10 cellular contexts compared by ENCODE assay signal in the genomic region with DNA sequence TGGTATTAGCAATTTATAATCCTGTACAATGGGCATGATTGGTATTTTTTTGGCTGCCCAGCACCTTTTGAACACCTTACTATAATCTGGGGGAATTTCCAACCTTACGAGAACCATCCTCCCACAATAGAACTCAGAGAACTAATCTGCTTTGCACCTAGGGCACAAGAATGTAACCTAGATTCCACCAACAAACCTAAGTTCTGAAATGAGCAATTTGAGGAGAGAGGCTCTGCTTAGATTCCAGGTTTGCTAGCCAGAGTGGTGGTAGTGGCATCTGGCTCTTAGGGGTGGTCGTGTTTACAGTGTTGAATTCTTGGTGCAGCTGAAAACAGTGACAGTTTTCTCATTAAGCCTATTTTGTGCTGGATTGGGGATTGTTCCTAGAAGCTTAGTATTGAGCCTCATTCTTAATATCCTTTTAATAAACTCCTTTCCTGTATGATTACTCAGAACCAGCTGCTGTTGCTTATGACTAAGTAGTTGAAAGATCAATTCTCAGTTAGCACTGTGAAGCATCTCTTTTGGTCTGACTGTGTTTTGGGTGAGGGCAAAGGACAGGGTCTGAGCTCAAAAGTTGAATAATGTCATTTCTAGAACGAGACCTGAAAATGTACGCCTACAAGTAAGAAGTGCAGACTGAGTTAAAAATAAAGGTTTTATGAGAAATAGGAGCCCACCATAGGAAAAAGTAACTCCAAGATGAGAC.
A peak's percentile ranks its signal among the peaks of the same experiment; 100 is the strongest.
DNase-seq lines count a peak whose midpoint lies in the region; ATAC-seq, FAIRE-seq and TF ChIP-seq lines count a peak whose summit lies in the region.
"Had no signal": no experiment of that assay in that cellular context is flagged by ENCODE, and none has a peak within 500 bp of the region (broad histone marks: within the 10 kb centered on the region; RNA-seq: fewer than 3 reads in every experiment).

No MANE protein-coding gene starts in this region.

- TF ChIP-seq CTCF in GM13977 (IDR thresholded peaks at IDR 0.05; ENCODE audit: extremely low read depth, insufficient read depth, missing control alignments) = no peak
- no peak for TF ChIP-seq CTCF in astrocyte (IDR thresholded peaks at IDR 0.05; ENCODE audit: insufficient read depth, low read depth, low read length)

- ATAC-seq in GM19463 (IDR thresholded peaks at IDR 0.05; ENCODE audit: unreplicated experiment) = peak; percentile 79
- peak; percentile 79 for ATAC-seq in HG03066 (IDR thresholded peaks at IDR 0.05; ENCODE audit: low read depth, unreplicated experiment)
- ATAC-seq: upper lobe of right lung had no signal

- peaks cover 2% of the 10 kb centered on the region for H3K36me3 Mint-ChIP-seq in astrocyte (ENCODE audit: low read depth, unreplicated experiment)

- H3K4me3 Mint-ChIP-seq in astrocyte (ENCODE audit: unreplicated experiment) = no peak overlapping the region

- no peak overlapping the region for H3K4me2 ChIP-seq in astrocyte (ENCODE audit: low read length)

- H3K36me3 ChIP-seq in astrocyte (ENCODE audit: insufficient read depth, low read length) = no peaks in the 10 kb centered on the region
- H3K36me3 ChIP-seq: upper lobe of right lung had no signal

- H3K27ac Mint-ChIP-seq in astrocyte (ENCODE audit: unreplicated experiment) = no peak overlapping the region

- no peak for FAIRE-seq in astrocyte (lab: Jason Lieb, UNC)
- FAIRE-seq: G401.6 had no signal

- H3K27me3 Mint-ChIP-seq in astrocyte (ENCODE audit: low read depth, unreplicated experiment) = no peaks in the 10 kb centered on the region

- H3K79me2 ChIP-seq in astrocyte (ENCODE audit: insufficient read depth, low read length) = no peaks in the 10 kb centered on the region

- DNase-seq in GM13977 (ENCODE audit: low spot score) (peak; percentile 60), astrocyte (ENCODE audit: low read depth) (peak; percentile 16), cerebellar cortex (ENCODE audit: low spot score) (no peak), NCI-H1092 (lab: John Stamatoyannopoulos, UW) (no peak), activated gamma-delta T cell (lab: John Stamatoyannopoulos, UW) (no peak)
- DNase-seq in effector CD8-positive, alpha-beta T cell (lab: John Stamatoyannopoulos, UW) = no peak
- DNase-seq: upper lobe of right lung had no signal

- no peaks in the 10 kb centered on the region for H3K27me3 ChIP-seq in astrocyte (ENCODE audit: insufficient read depth, low read length)
- H3K27me3 ChIP-seq: upper lobe of right lung had no signal

- H3K9me3 ChIP-seq in astrocyte (ENCODE audit: insufficient read depth, low read depth, low read length) = no peaks in the 10 kb centered on the region
- H3K9me3 ChIP-seq: upper lobe of right lung had no signal

- in situ Hi-C loops in GM13977 (cut with MboI; ENCODE audit: low pct_unique_long_range_greater_than_20kb, low sequenced_read_pairs, unreplicated experiment) = loop anchor here (25.0 kb wide), 1 partner anchor 667 kb away; a partner anchor contains a TSS

- H3K27ac ChIP-seq in astrocyte (ENCODE audit: low read depth, low read length) = peak overlapping the region; percentile 16
- H3K27ac ChIP-seq: upper lobe of right lung had no signal

- peaks cover 2% of the 10 kb centered on the region for H3K4me1 Mint-ChIP-seq in astrocyte (ENCODE audit: low read depth, unreplicated experiment)

- H2AFZ ChIP-seq in astrocyte (ENCODE audit: low read depth, low read length) = no peak overlapping the region

- H3K4me3 ChIP-seq in astrocyte (ENCODE audit: insufficient read depth, low read depth, low read length) = no peak overlapping the region
- H3K4me3 ChIP-seq: upper lobe of right lung had no signal

- H3K9me3 Mint-ChIP-seq in astrocyte (ENCODE audit: unreplicated experiment) = peaks cover 6% of the 10 kb centered on the region

- peaks cover 7% of the 10 kb centered on the region for H3K4me1 ChIP-seq in astrocyte (ENCODE audit: insufficient read depth, low read length)
- H3K4me1 ChIP-seq: upper lobe of right lung had no signal

- no peaks in the 10 kb centered on the region for H4K20me1 ChIP-seq in astrocyte (ENCODE audit: insufficient read depth, low read length)

- no peak overlapping the region for H3K9ac ChIP-seq in astrocyte (ENCODE audit: low read length)

Comparison
In these comparisons a context has a peak if more than half of its experiments do, and no peak if none do; other contexts are left out.
1. DNase-seq: peak in GM13977 (single experiment) and astrocyte (single experiment); none in cerebellar cortex (single experiment), NCI-H1092 (single experiment), activated gamma-delta T cell (single experiment) and effector CD8-positive, alpha-beta T cell (single experiment).